Comparison of ENCODE assay signal across 31 cellular contexts in genomic region chr2:188944442-188944841, GRCh38. TPM values are rescaled to one million over a fixed set of nuclear protein-coding genes. Genes with fewer than 3 reads are reported as not detected.
"Had no signal": no experiment of that assay in that cellular context is flagged by ENCODE, and none has a peak within 500 bp of the region (broad histone marks: within the 10 kb centered on the region; RNA-seq: fewer than 3 reads in every experiment).

No MANE protein-coding gene starts in this region.

- H3K27me3 ChIP-seq: adrenal gland had no signal

- H3K4me1 Mint-ChIP-seq: activated CD4-positive, alpha-beta T cell treated with anti-CD3 and anti-CD28 coated beads, Interleukin-2, amount 10 ng/mL, durations not matched to agents 24 days and 14 days; activated T-helper 17 cell treated with anti-CD3 and anti-CD28 coated beads, Interleukin-2, amount 50 U/mL, for 72 hours; IgD-negative memory B cell had no signal

- DNase-seq: activated CD4-positive, alpha-beta T cell treated with anti-CD3 and anti-CD28 coated beads, Interleukin-2, amount 10 ng/mL, durations not matched to agents 24 days and 14 days; activated CD4-positive, alpha-beta T cell treated with anti-CD3 and anti-CD28 coated beads, Interleukin-2, amount 50 U/mL, for 4 hours; activated CD4-positive, CD25-positive, alpha-beta regulatory T cell; activated CD8-positive, alpha-beta T cell treated with anti-CD3 and anti-CD28 coated beads for 36 hours; activated effector memory CD4-positive, alpha-beta T cell treated with anti-CD3 and anti-CD28 coated beads, Interleukin-2, amount 50 U/mL, for 16 hours; activated naive CD4-positive, alpha-beta T cell treated with anti-CD3 and anti-CD28 coated beads for 36 hours; activated T-cell treated with anti-CD3 and anti-CD28 coated beads, Interleukin-2, amount 50 U/mL, for 1 hour; activated T-cell treated with anti-CD3 and anti-CD28 coated beads, Interleukin-2, amount 50 U/mL, for 72 hours; adrenal gland; caudate nucleus; Karpas-422; KBM-7; NCI-H1105; NCI-H1417 treated with DMSO at 0.1 percent for 48 hours; NCI-H187 treated with DMSO at 0.1 percent for 48 hours; NCI-H2081 treated with DMSO at 0.1 percent for 48 hours; NCI-H226; NCI-H524 treated with DMSO at 0.1 percent for 48 hours; NK-92 treated with Interleukin-12 subunit alpha and Interleukin-12 subunit beta, amount 100 ng/mL, for 24 hours; Right ventricle myocardium superior; SW 1271; T-helper 1 cell; T-helper 2 cell; T-helper 9 cell had no signal

- ATAC-seq: activated CD8-positive, alpha-beta T cell treated with anti-CD3 and anti-CD28 coated beads for 36 hours; activated naive CD4-positive, alpha-beta T cell treated with anti-CD3 and anti-CD28 coated beads, Interleukin-2, amount 50 U/mL, for 72 hours; activated T-cell treated with anti-CD3 and anti-CD28 coated beads, Interleukin-2, amount 50 U/mL, for 72 hours; activated T-helper 17 cell treated with anti-CD3 and anti-CD28 coated beads, Interleukin-2, amount 50 U/mL, for 72 hours had no signal

- H3K9me3 Mint-ChIP-seq: activated CD8-positive, alpha-beta T cell treated with anti-CD3 and anti-CD28 coated beads for 36 hours; activated naive CD4-positive, alpha-beta T cell treated with anti-CD3 and anti-CD28 coated beads for 36 hours; activated T-helper 17 cell treated with anti-CD3 and anti-CD28 coated beads, Interleukin-2, amount 50 U/mL, for 72 hours had no signal

- H3K27ac Mint-ChIP-seq: activated CD4-positive, alpha-beta T cell treated with anti-CD3 and anti-CD28 coated beads, Interleukin-2, amount 10 ng/mL, durations not matched to agents 24 days and 14 days; activated CD8-positive, alpha-beta T cell treated with anti-CD3 and anti-CD28 coated beads for 36 hours; activated naive CD4-positive, alpha-beta T cell treated with anti-CD3 and anti-CD28 coated beads for 36 hours; activated naive CD4-positive, alpha-beta T cell treated with anti-CD3 and anti-CD28 coated beads, Interleukin-2, amount 50 U/mL, for 72 hours; activated T-cell treated with anti-CD3 and anti-CD28 coated beads, Interleukin-2, amount 50 U/mL, for 72 hours; activated T-helper 17 cell treated with anti-CD3 and anti-CD28 coated beads, Interleukin-2, amount 50 U/mL, for 72 hours; brain; IgD-negative memory B cell had no signal

- H3K4me3 ChIP-seq: adrenal gland had no signal

- H3K36me3 Mint-ChIP-seq: activated naive CD4-positive, alpha-beta T cell treated with anti-CD3 and anti-CD28 coated beads, Interleukin-2, amount 50 U/mL, for 72 hours; brain; IgD-negative memory B cell had no signal

- H3K27me3 Mint-ChIP-seq: activated CD4-positive, alpha-beta T cell treated with anti-CD3 and anti-CD28 coated beads, Interleukin-2, amount 10 ng/mL, durations not matched to agents 24 days and 14 days; activated CD8-positive, alpha-beta T cell treated with anti-CD3 and anti-CD28 coated beads for 36 hours; IgD-negative memory B cell had no signal

- H3K9me3 ChIP-seq: adrenal gland had no signal

- H3K27ac ChIP-seq: adrenal gland, VCaP had no signal

- H3K4me1 ChIP-seq: adrenal gland had no signal

- H3K36me3 ChIP-seq: adrenal gland had no signal

- H3K4me3 Mint-ChIP-seq: activated CD4-positive, alpha-beta T cell treated with anti-CD3 and anti-CD28 coated beads, Interleukin-2, amount 10 ng/mL, durations not matched to agents 24 days and 14 days; activated CD8-positive, alpha-beta T cell treated with anti-CD3 and anti-CD28 coated beads for 36 hours; activated naive CD4-positive, alpha-beta T cell treated with anti-CD3 and anti-CD28 coated beads for 36 hours; activated T-cell treated with anti-CD3 and anti-CD28 coated beads, Interleukin-2, amount 50 U/mL, for 72 hours; activated T-helper 17 cell treated with anti-CD3 and anti-CD28 coated beads, Interleukin-2, amount 50 U/mL, for 72 hours; brain; IgD-negative memory B cell had no signal

RNA-seq across cellular contexts. Expression of gene COL3A1, which starts 29.7 kb away (rescaled TPM):
- total RNA-seq: activated CD4-positive, alpha-beta T cell treated with anti-CD3 and anti-CD28 coated beads, Interleukin-2, amount 10 ng/mL, durations not matched to agents 24 days and 14 days; activated CD8-positive, alpha-beta T cell treated with anti-CD3 and anti-CD28 coated beads for 36 hours; activated naive CD4-positive, alpha-beta T cell treated with anti-CD3 and anti-CD28 coated beads for 36 hours; MCF 10A; OCI-LY7 had no signal
- polyA plus RNA-seq: IgD-negative memory B cell had no signal
